ENCODE assay signal across 9 cellular contexts in genomic region chr20:49028684-49029083, GRCh38. TPM values are rescaled to one million over a fixed set of nuclear protein-coding genes. Genes with fewer than 3 reads are reported as not detected.
DNase-seq lines count a peak whose midpoint lies in the region; ATAC-seq and TF ChIP-seq lines count a peak whose summit lies in the region.
"Had no signal": no experiment of that assay in that cellular context is flagged by ENCODE, and none has a peak within 500 bp of the region (broad histone marks: within the 10 kb centered on the region; RNA-seq: fewer than 3 reads in every experiment).

No MANE protein-coding gene starts in this region.

- H3F3A ChIP-seq in GM23248 (ENCODE audit: insufficient read depth) = peaks cover 24% of the 10 kb centered on the region

- no peaks in the 10 kb centered on the region for H3K9me2 ChIP-seq in GM23248 (ENCODE audit: insufficient read depth)

- H3K4me3 ChIP-seq in AG04450 (ENCODE audit: low read depth, low read length) = no peak overlapping the region
- H3K4me3 ChIP-seq in GM23248 = no peak overlapping the region
- no peak overlapping the region for H3K4me3 ChIP-seq in testis

- peaks cover 42% of the 10 kb centered on the region for H3K36me3 ChIP-seq in GM23248 (ENCODE audit: low read depth)
- no peaks in the 10 kb centered on the region for H3K36me3 ChIP-seq in testis (ENCODE audit: low read depth, missing control alignments)

- peak overlapping the region; percentile 35; the same call in 1 of the 2 replicates for H3K9ac ChIP-seq in GM23248

- no peaks in the 10 kb centered on the region for H4K20me1 ChIP-seq in GM23248 (ENCODE audit: insufficient read depth)

- H3K4me1 ChIP-seq in GM23248 (ENCODE audit: insufficient read depth) = peaks cover 9% of the 10 kb centered on the region
- no peaks in the 10 kb centered on the region for H3K4me1 ChIP-seq in foreskin keratinocyte
- H3K4me1 ChIP-seq in testis = no peaks in the 10 kb centered on the region

- H3K27ac ChIP-seq in AG04450 (ENCODE audit: low read depth, low read length) (no peak overlapping the region), GM23248 (peak overlapping the region; percentile 65), foreskin keratinocyte (no peak overlapping the region), testis (no peak overlapping the region)
- H3K27ac ChIP-seq: epithelial cell of prostate had no signal

- in situ Hi-C loops in GM23248 (cut with MboI) (no loop called here), SK-MEL-5 (cut with HindIII; ENCODE audit: low pct_unique_long_range_greater_than_20kb, low sequenced_read_pairs) (no loop called here)

- no peak for TF ChIP-seq POLR2A in testis (IDR thresholded peaks at IDR 0.05)

- 40 to 54% methylated on average over 2 of the region's 2 CpGs for WGBS in GM23248 (ENCODE audit: low coverage in 1 of 2, low lambda C conversion rate in 2 of 2, missing lambda C conversion rate in 2 of 2), 2 experiments
- WGBS in testis, 2 donors = 69 to 77% methylated on average over 2 of the region's 2 CpGs

- POLR2A ChIA-PET in AG04450 (lab: Yijun Ruan, JAX) = no interaction called here

- intact Hi-C loops in testis (cut with DNase I; ENCODE audit: low total_unique reads) = no loop called here

- H3K4me2 ChIP-seq in GM23248 (ENCODE audit: unreplicated experiment) = no peak overlapping the region

- TF ChIP-seq CTCF in AG04450 (IDR thresholded peaks at IDR 0.05; ENCODE audit: low read depth, low read length) (peak; percentile 54), foreskin keratinocyte (conservative IDR thresholded peaks at IDR 0.05) (peak; percentile 55), testis (IDR thresholded peaks at IDR 0.05) (peak in 1 of 3 experiments; percentile 13)

- H2AFZ ChIP-seq in GM23248 = no peak overlapping the region

- DNase-seq in AG04450 (ENCODE audit: low read depth, low spot score) = no peak
- peak; percentile 79 for DNase-seq in GM23248
- peak; percentile 74 for DNase-seq in SK-MEL-5 (ENCODE audit: low read depth, low spot score)
- DNase-seq in foreskin keratinocyte = no peak
- DNase-seq in occipital lobe (lab: John Stamatoyannopoulos, UW) = no peak
- DNase-seq in testis = no peak

- ATAC-seq in foreskin keratinocyte = peak; percentile 39
- ATAC-seq in GM18909 (IDR thresholded peaks at IDR 0.05; ENCODE audit: poor library complexity, unreplicated experiment) = no peak
- no peak for ATAC-seq in GM21619 (IDR thresholded peaks at IDR 0.05; ENCODE audit: unreplicated experiment)

- H3K27me3 ChIP-seq in AG04450 (ENCODE audit: control insufficient read depth, insufficient read depth, low read length) (no peaks in the 10 kb centered on the region), GM23248 (replicated peaks; ENCODE audit: insufficient read depth) (no peaks in the 10 kb centered on the region), foreskin keratinocyte (no peaks in the 10 kb centered on the region), testis (no peaks in the 10 kb centered on the region)

- CTCF ChIA-PET in AG04450 (lab: Charles Lee) = interaction anchor here (0.6 to 1.0 kb wide), 2 partner anchors 16 to 189 kb away, joined by 3 to 6 read pairs; no protein-coding TSS in a partner anchor

- H3K9me3 ChIP-seq in AG04450 (ENCODE audit: control insufficient read depth, insufficient read depth, low read length) (no peaks in the 10 kb centered on the region), GM23248 (ENCODE audit: low read depth) (no peaks in the 10 kb centered on the region), testis (no peaks in the 10 kb centered on the region)

- H3K79me2 ChIP-seq in GM23248 (ENCODE audit: insufficient read depth) = no peaks in the 10 kb centered on the region

RNA-seq across cellular contexts. Expression of gene CSE1L, which starts 17.4 kb away (rescaled TPM):
- 41.0 and 49.3 TPM in 2 replicates for polyA plus RNA-seq in AG04450 (2011; rRNA removed)
- 23.1 and 37.0 TPM in 2 replicates for polyA minus RNA-seq in AG04450 (2011; rRNA and poly(A)+ RNA removed)
- total RNA-seq in GM23248 (2014; rRNA removed; shearing (Covaris generic)) = 90.2 and 96.9 TPM in 2 replicates
- polyA plus RNA-seq in GM23248 (2016; fragmentation: Nextera tagmentation; extraction: Ambion mirVana) = 75.2 and 77.5 TPM in 2 replicates
- total RNA-seq in SK-MEL-5 (2014; rRNA removed; shearing (Covaris generic)) = 180 and 193 TPM in 2 replicates
- 86.6 and 112 TPM in 2 replicates for polyA plus RNA-seq in SK-MEL-5 (2015; cell fraction: cytosol; rRNA removed)
- 70.7 and 85.9 TPM in 2 replicates for polyA plus RNA-seq in SK-MEL-5 (2015; cell fraction: nucleus; rRNA removed)
- total RNA-seq in foreskin keratinocyte = 164 and 188 TPM in 2 replicates
- polyA plus RNA-seq in foreskin keratinocyte = 80.5 and 104 TPM in 2 replicates
- total RNA-seq in occipital lobe = 173 TPM
- total RNA-seq in testis = 100 to 1,000 TPM in 1 of 2 donors, 10 to 100 TPM in 1; 96.6 to 126 TPM
- 94.8 TPM for polyA plus RNA-seq in testis (ENCODE audit: insufficient read depth, low read depth, low replicate concordance)

Comparison
In these comparisons a context has a peak if more than half of its experiments do, and no peak if none do; other contexts are left out.
1. DNase-seq: peak in GM23248 (single experiment) and SK-MEL-5 (single experiment); none in AG04450 (single experiment), foreskin keratinocyte (0 of 2), occipital lobe (single experiment) and testis (single experiment).